15 cellular contexts compared by ENCODE assay signal in the genomic region with DNA sequence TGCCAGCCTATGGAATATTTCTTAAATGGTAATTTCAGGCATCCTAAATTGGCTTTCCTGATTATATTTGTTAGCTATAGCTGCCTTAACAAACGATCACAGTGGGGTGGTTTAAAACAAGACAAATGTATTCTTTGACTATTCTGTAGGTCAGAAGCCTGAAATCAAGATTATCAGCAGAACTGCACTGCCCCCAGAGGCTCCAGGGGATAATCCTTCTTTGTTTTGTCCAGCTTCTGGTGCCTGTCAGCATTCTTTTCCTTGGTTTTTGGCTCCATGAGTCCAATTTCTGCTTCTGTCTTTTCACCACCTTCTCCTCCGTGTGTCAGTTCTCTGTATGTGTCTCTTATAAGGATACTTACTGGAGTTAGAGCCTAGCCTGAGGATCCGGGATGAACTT.
DNase-seq lines count a peak whose midpoint lies in the region; ATAC-seq and TF ChIP-seq lines count a peak whose summit lies in the region.
"Had no signal": no experiment of that assay in that cellular context is flagged by ENCODE, and none has a peak within 500 bp of the region (broad histone marks: within the 10 kb centered on the region; RNA-seq: fewer than 3 reads in every experiment).

No MANE protein-coding gene starts in this region.

- H2AFZ ChIP-seq in OCI-LY1 (ENCODE audit: low read length): no peak overlapping the region
- peak overlapping the region; percentile 33 for H2AFZ ChIP-seq in smooth muscle cell (ENCODE audit: low read depth)
- H2AFZ ChIP-seq: parathyroid adenoma had no signal

- TF ChIP-seq CTCF in OCI-LY1 (IDR thresholded peaks at IDR 0.05; ENCODE audit: low read length): peak; percentile 15; the same call in 1 of the 2 replicates
- TF ChIP-seq CTCF in endodermal cell (conservative IDR thresholded peaks at IDR 0.05): peak; percentile 73
- no peak for TF ChIP-seq CTCF in smooth muscle cell (IDR thresholded peaks at IDR 0.05; ENCODE audit: borderline replicate concordance, insufficient read depth, poor library complexity, severe bottlenecking)
- no peak for TF ChIP-seq CTCF in upper lobe of left lung (IDR thresholded peaks at IDR 0.05)

- H3K4me3 ChIP-seq in OCI-LY1 (ENCODE audit: low read depth, low read length, poor library complexity, severe bottlenecking) (no peak overlapping the region), endodermal cell (ENCODE audit: low read length) (no peak overlapping the region), smooth muscle cell (no peak overlapping the region), upper lobe of left lung (no peak overlapping the region)
- H3K4me3 ChIP-seq: lung, upper lobe of right lung had no signal

- H3K27me3 ChIP-seq in OCI-LY1 (ENCODE audit: insufficient read depth, low read length) (no peaks in the 10 kb centered on the region), endodermal cell (ENCODE audit: control insufficient read depth, insufficient read depth, low read length, poor library complexity, severe bottlenecking) (no peaks in the 10 kb centered on the region), smooth muscle cell (ENCODE audit: low read depth) (no peaks in the 10 kb centered on the region), upper lobe of left lung (no peaks in the 10 kb centered on the region)
- H3K27me3 ChIP-seq: upper lobe of right lung had no signal

- H3K27ac ChIP-seq in OCI-LY1 (ENCODE audit: low read depth, low read length, poor library complexity, severe bottlenecking): no peak overlapping the region
- no peak overlapping the region for H3K27ac ChIP-seq in endodermal cell (ENCODE audit: low read depth, low read length)
- H3K27ac ChIP-seq in smooth muscle cell (ENCODE audit: low read depth): no peak overlapping the region
- H3K27ac ChIP-seq in upper lobe of left lung: no peak overlapping the region
- H3K27ac ChIP-seq: parathyroid adenoma, upper lobe of right lung had no signal

- H3K36me3 Mint-ChIP-seq in endodermal cell (ENCODE audit: low read depth): peaks cover 30% of the 10 kb centered on the region

- no peaks in the 10 kb centered on the region for H3F3A ChIP-seq in OCI-LY1 (ENCODE audit: insufficient read depth, low read length)
- H3F3A ChIP-seq in smooth muscle cell (ENCODE audit: low read depth): no peaks in the 10 kb centered on the region

- DNase-seq in NCI-H82 (lab: John Stamatoyannopoulos, UW) (peak; percentile 28), NCI-H82 treated with DMSO at 0.1 percent for 48 hours (lab: John Stamatoyannopoulos, UW; ENCODE audit: unreplicated experiment) (no peak), endodermal cell (peak; percentile 72), smooth muscle cell (lab: John Stamatoyannopoulos, UW; ENCODE audit: unreplicated experiment) (no peak), upper lobe of left lung (no peak)
- DNase-seq in stimulated activated CD8-positive, alpha-beta memory T cell treated with anti-CD3 and anti-CD28 coated beads, Interleukin-4, amount 100 ng/mL, for 48 hours: no peak
- DNase-seq: activated naive CD4-positive, alpha-beta T cell treated with anti-CD3 and anti-CD28 coated beads, Interleukin-2, amount 50 U/mL, for 16 hours; cerebellar nuclear complex; NCI-H2029; upper lobe of right lung had no signal

- no peak for ATAC-seq in upper lobe of left lung (ENCODE audit: low FRiP score in 2 of 2)
- no peak for ATAC-seq in HG02870 (IDR thresholded peaks at IDR 0.05; ENCODE audit: unreplicated experiment)
- ATAC-seq: upper lobe of right lung had no signal

- no peaks in the 10 kb centered on the region for H3K27me3 Mint-ChIP-seq in endodermal cell (ENCODE audit: insufficient read depth)

- H4K20me1 ChIP-seq in OCI-LY1 (ENCODE audit: insufficient read depth, low read length): no peaks in the 10 kb centered on the region
- no peaks in the 10 kb centered on the region for H4K20me1 ChIP-seq in smooth muscle cell (ENCODE audit: low read depth)

- H3K4me2 ChIP-seq in OCI-LY1 (ENCODE audit: low read length) (no peak overlapping the region), smooth muscle cell (peak overlapping the region; percentile 17)

- H3K9me3 ChIP-seq in OCI-LY1 (ENCODE audit: low read length): no peaks in the 10 kb centered on the region
- H3K9me3 ChIP-seq in endodermal cell (ENCODE audit: control insufficient read depth, low read length): peaks cover 24% of the 10 kb centered on the region
- no peaks in the 10 kb centered on the region for H3K9me3 ChIP-seq in smooth muscle cell (replicated peaks; ENCODE audit: low read depth)
- H3K9me3 ChIP-seq in upper lobe of left lung: no peaks in the 10 kb centered on the region

- H3K36me3 ChIP-seq in OCI-LY1 (ENCODE audit: insufficient read depth, low read length) (no peaks in the 10 kb centered on the region), endodermal cell (ENCODE audit: control insufficient read depth, insufficient read depth, low read length) (no peaks in the 10 kb centered on the region), smooth muscle cell (ENCODE audit: low read depth) (no peaks in the 10 kb centered on the region), upper lobe of left lung (no peaks in the 10 kb centered on the region)
- H3K36me3 ChIP-seq: upper lobe of right lung had no signal

- H3K4me3 Mint-ChIP-seq in endodermal cell: no peak overlapping the region
- H3K4me3 Mint-ChIP-seq: T-helper 2 cell treated with Interferon-gamma antibody and Interleukin-4, amounts not matched to agents 5 μg/mL and 100 μg/mL, for 36 hours had no signal

- WGBS in endodermal cell (ENCODE audit: insufficient coverage in 1 of 2, insufficient read length in 1 of 2), 2 experiments: 68 to 90% methylated on average over 2 to 3 of the region's 3 CpGs
- whole genome bisulfite sequencing in smooth muscle cell (ENCODE audit: low lambda C conversion rate): 46% methylated on average over 3 of the region's 3 CpGs
- WGBS in upper lobe of left lung, 2 donors: 59 to 60% methylated on average over 3 of the region's 3 CpGs

- no peaks in the 10 kb centered on the region for H3K9me2 ChIP-seq in OCI-LY1 (ENCODE audit: low read depth, low read length)

- no peak for TF ChIP-seq POLR2A in upper lobe of left lung (IDR thresholded peaks at IDR 0.05)

- H3K27ac Mint-ChIP-seq in endodermal cell: no peak overlapping the region
- H3K27ac Mint-ChIP-seq: T-helper 2 cell treated with Interferon-gamma antibody and Interleukin-4, amounts not matched to agents 5 μg/mL and 100 μg/mL, for 36 hours had no signal

- peaks cover 45% of the 10 kb centered on the region for H3K9me3 Mint-ChIP-seq in endodermal cell

- TF ChIP-seq EP300 in upper lobe of left lung (IDR thresholded peaks at IDR 0.05): no peak

- H3K9ac ChIP-seq in OCI-LY1 (ENCODE audit: low read length): no peak overlapping the region
- no peak overlapping the region for H3K9ac ChIP-seq in endodermal cell (ENCODE audit: extremely low read depth, low read length, poor library complexity, severe bottlenecking)
- no peak overlapping the region for H3K9ac ChIP-seq in smooth muscle cell (ENCODE audit: low read depth)
- H3K9ac ChIP-seq: parathyroid adenoma had no signal

- H3K4me1 Mint-ChIP-seq in endodermal cell: peaks cover 26% of the 10 kb centered on the region

- H3K4me1 ChIP-seq in OCI-LY1 (ENCODE audit: insufficient read depth, low read length, severe bottlenecking): no peaks in the 10 kb centered on the region
- H3K4me1 ChIP-seq in endodermal cell (ENCODE audit: control insufficient read depth, insufficient read depth, low read length): no peaks in the 10 kb centered on the region
- H3K4me1 ChIP-seq in smooth muscle cell (ENCODE audit: low read depth): peaks cover 28% of the 10 kb centered on the region
- H3K4me1 ChIP-seq in upper lobe of left lung: no peaks in the 10 kb centered on the region
- H3K4me1 ChIP-seq: parathyroid adenoma, upper lobe of right lung had no signal

- no peaks in the 10 kb centered on the region for H3K79me2 ChIP-seq in OCI-LY1 (ENCODE audit: insufficient read depth, low read length)
- no peaks in the 10 kb centered on the region for H3K79me2 ChIP-seq in smooth muscle cell (ENCODE audit: low read depth)
- H3K79me2 ChIP-seq: parathyroid adenoma had no signal

Comparison
In these comparisons a context has a peak if more than half of its experiments do, and no peak if none do; other contexts are left out.
1. DNase-seq: peak in NCI-H82 (single experiment) and endodermal cell (single experiment); none in NCI-H82 treated with DMSO at 0.1 percent for 48 hours (single experiment), smooth muscle cell (single experiment), upper lobe of left lung (0 of 2) and stimulated activated CD8-positive, alpha-beta memory T cell treated with anti-CD3 and anti-CD28 coated beads, Interleukin-4, amount 100 ng/mL, for 48 hours (single experiment).
2. CTCF ChIP-seq: peak in OCI-LY1 (single experiment) and endodermal cell (single experiment); none in smooth muscle cell (single experiment) and upper lobe of left lung (0 of 6).